6 cellular contexts compared by ENCODE assay signal in the genomic region with DNA sequence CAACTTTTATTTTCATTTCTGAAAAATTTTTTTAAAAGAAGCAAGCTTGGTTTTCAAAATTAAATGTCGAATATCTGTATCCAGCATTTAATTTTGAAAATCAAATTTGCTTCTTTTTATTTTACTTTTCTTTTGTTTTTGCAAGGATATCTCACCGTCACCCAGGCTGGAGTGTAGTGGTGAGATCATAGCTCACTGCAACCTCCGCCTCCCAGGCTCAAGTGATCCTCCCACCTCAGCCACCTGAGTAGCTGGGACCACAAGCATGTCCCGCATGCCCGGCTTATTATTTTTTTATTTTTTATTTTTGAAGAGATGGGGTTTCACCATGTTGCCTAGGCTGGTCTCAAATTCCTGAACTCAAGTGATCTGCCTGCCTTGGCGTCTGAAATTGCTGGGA.
"Had no signal": no experiment of that assay in that cellular context is flagged by ENCODE, and none has a peak within 500 bp of the region (broad histone marks: within the 10 kb centered on the region; RNA-seq: fewer than 3 reads in every experiment).

No MANE protein-coding gene starts in this region.

- H3K4me3 Mint-ChIP-seq: IgD-negative memory B cell had no signal

- FAIRE-seq: HTR-8/SVneo had no signal

- H3K27ac ChIP-seq: HL-60 had no signal

- DNase-seq: IMR-90, KBM-7, KG1 had no signal
